25 cellular contexts compared by ENCODE assay signal in the genomic region with DNA sequence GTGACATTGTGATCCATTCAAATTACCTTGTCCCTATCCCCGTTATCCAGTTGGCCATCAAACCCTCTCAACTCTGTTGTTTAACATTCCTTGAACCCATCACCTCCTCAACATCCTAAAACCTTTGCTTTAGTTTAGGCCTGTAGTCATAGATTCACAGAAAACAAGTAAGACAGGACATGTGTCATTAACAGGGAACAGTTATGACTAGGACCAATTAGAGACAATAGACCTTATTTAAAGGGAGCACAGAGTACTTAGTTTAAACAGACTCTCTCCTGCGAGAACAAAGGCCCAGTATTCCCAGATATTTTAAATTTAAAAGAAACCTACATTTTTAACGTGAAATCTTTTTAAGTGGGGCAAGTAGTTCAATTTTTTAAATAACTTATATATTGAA.
"Had no signal": no experiment of that assay in that cellular context is flagged by ENCODE, and none has a peak within 500 bp of the region (broad histone marks: within the 10 kb centered on the region; RNA-seq: fewer than 3 reads in every experiment).

No MANE protein-coding gene starts in this region.

- ATAC-seq: natural killer cell; psoas muscle; right cardiac atrium; right lobe of liver; stimulated activated effector memory CD8-positive, alpha-beta T cell treated with anti-CD3 and anti-CD28 coated beads, Interleukin-12 subunit alpha, Interleukin-12 subunit beta, amount 100 ng/mL, for 72 hours; stimulated activated naive B cell treated with anti-CD40 and anti-IgM and Interleukin-4, amounts not matched to agents 10 μg/mL and 1 μg/mL and 100 μg/mL, for 72 hours had no signal

- H3K36me3 Mint-ChIP-seq: natural killer cell; neural progenitor cell; stimulated activated effector memory CD8-positive, alpha-beta T cell treated with anti-CD3 and anti-CD28 coated beads, Interleukin-12 subunit alpha, Interleukin-12 subunit beta, amount 100 ng/mL, for 72 hours had no signal

- FAIRE-seq: small intestine, urothelium cell line had no signal

- H3K27ac Mint-ChIP-seq: natural killer cell; nephron; neural progenitor cell; progenitor cell of endocrine pancreas; stimulated activated effector memory CD8-positive, alpha-beta T cell treated with anti-CD3 and anti-CD28 coated beads, Interleukin-12 subunit alpha, Interleukin-12 subunit beta, amount 100 ng/mL, for 72 hours; stimulated activated naive B cell treated with anti-CD40 and anti-IgM and Interleukin-4, amounts not matched to agents 10 μg/mL and 1 μg/mL and 100 μg/mL, for 72 hours; stimulated activated naive CD8-positive, alpha-beta T cell treated with anti-CD3 and anti-CD28 coated beads, Interleukin-15, Interleukin-2, amounts not matched to agents 100 ng/mL and 50 ng/mL, for 24 hours had no signal

- DNase-seq: natural killer cell; occipital lobe; ovary; posterior cingulate gyrus; psoas muscle; right cardiac atrium; right lobe of liver; sigmoid colon; small intestine; stimulated activated CD4-positive, alpha-beta T cell treated with anti-CD3 and anti-CD28 coated beads, Interleukin-15, amount 100 ng/mL, for 24 hours; stimulated activated CD4-positive, alpha-beta T cell treated with anti-CD3 and anti-CD28 coated beads, Interleukin-2, amount 100 ng/mL, for 24 hours; stimulated activated CD4-positive, alpha-beta T cell treated with anti-CD3 and anti-CD28 coated beads, Interleukin-2, amount 100 ng/mL, for 48 hours; stimulated activated CD4-positive, alpha-beta T cell treated with anti-CD3 and anti-CD28 coated beads, Interleukin-4, amount 100 ng/mL, for 24 hours; stimulated activated naive B cell treated with anti-CD40 and anti-IgM and Interleukin-4, amounts not matched to agents 10 μg/mL and 1 μg/mL and 100 μg/mL, for 72 hours; stimulated activated naive CD4-positive, alpha-beta T cell treated with Interleukin-2 at 50 U/mL for 16 hours; stomach; thyroid gland; trophoblast cell; upper lobe of left lung had no signal

- H3K9me3 Mint-ChIP-seq: natural killer cell had no signal

- H3K4me3 Mint-ChIP-seq: natural killer cell; nephron; neural progenitor cell; stimulated activated effector memory CD8-positive, alpha-beta T cell treated with anti-CD3 and anti-CD28 coated beads, Interleukin-12 subunit alpha, Interleukin-12 subunit beta, amount 100 ng/mL, for 72 hours; stimulated activated naive B cell treated with anti-CD40 and anti-IgM and Interleukin-4, amounts not matched to agents 10 μg/mL and 1 μg/mL and 100 μg/mL, for 72 hours; stimulated activated naive CD8-positive, alpha-beta T cell treated with anti-CD3 and anti-CD28 coated beads, Interleukin-15, Interleukin-2, amounts not matched to agents 100 ng/mL and 50 ng/mL, for 24 hours had no signal

- H3K4me1 Mint-ChIP-seq: nephron; neural progenitor cell; stimulated activated naive B cell treated with anti-CD40 and anti-IgM and Interleukin-4, amounts not matched to agents 10 μg/mL and 1 μg/mL and 100 μg/mL, for 72 hours had no signal

- H3K27me3 Mint-ChIP-seq: stimulated activated naive CD8-positive, alpha-beta T cell treated with anti-CD3 and anti-CD28 coated beads, Interleukin-15, Interleukin-2, amounts not matched to agents 100 ng/mL and 50 ng/mL, for 24 hours had no signal
